Comparison of ENCODE assay signal across 1 cellular context in genomic region chr3:138609898-138610266, GRCh38.
TF ChIP-seq lines count a peak whose summit lies in the region.

No MANE protein-coding gene starts in this region.

TF ChIP-seq in IMR-90, 13 proteins besides CTCF, POLR2A, EP300 and RAD21 (continued from another document):
- TF ChIP-seq RCOR1 (IDR thresholded peaks at IDR 0.05; ENCODE audit: insufficient replicate concordance, low read length): no peak
TF ChIP-seq in IMR-90: peak in this region for 0.
